In genomic region chr19:2167896-2168618, GRCh38 we compare ENCODE assay signal across 1 cellular context.
A peak's percentile ranks its signal among the peaks of the same experiment; 100 is the strongest.
TF ChIP-seq lines count a peak whose summit lies in the region.

No MANE protein-coding gene starts in this region.

TF ChIP-seq in K562, 482 proteins besides CTCF, POLR2A, EP300 and RAD21 (continued from another document):
- TF ChIP-seq MAZ (CRISPR knock-in tag; conservative IDR thresholded peaks at IDR 0.05 in 1 of 2, IDR thresholded peaks at IDR 0.05 in 1 of 2) (peak in 1 of 2 experiments; percentile 26; a peak in 1 of 4 replicates), ESRRB (CRISPR knock-in tag; IDR thresholded peaks at IDR 0.05; ENCODE audit: borderline replicate concordance) (no peak), ETV1 (tag; conservative IDR thresholded peaks at IDR 0.05; ENCODE audit: low read depth) (peak; percentile 85)
